In genomic region chr17:43791589-43791988, GRCh38 we compare ENCODE assay signal across 9 cellular contexts. TPM values are rescaled to one million over a fixed set of nuclear protein-coding genes. Genes with fewer than 3 reads are reported as not detected.
DNase-seq lines count a peak whose midpoint lies in the region; ATAC-seq and TF ChIP-seq lines count a peak whose summit lies in the region.
"Had no signal": no experiment of that assay in that cellular context is flagged by ENCODE, and none has a peak within 500 bp of the region (broad histone marks: within the 10 kb centered on the region; RNA-seq: fewer than 3 reads in every experiment).

No MANE protein-coding gene starts in this region.

- no peak overlapping the region for H4K91ac ChIP-seq in mesenchymal stem cell (ENCODE audit: low read length)

- 14% methylated on average over 3 of the region's 3 CpGs for WGBS in mesenchymal stem cell
- 6 to 12% (median 9%) methylated on average over 3 of the region's 3 CpGs for WGBS in stomach, 5 donors

- H3K9ac ChIP-seq in mesenchymal stem cell (ENCODE audit: low read length): no peak overlapping the region

- TF ChIP-seq POLR2A in stomach (IDR thresholded peaks at IDR 0.05): no peak

- no peak overlapping the region for H3K4ac ChIP-seq in mesenchymal stem cell (ENCODE audit: low read depth in 1 of 2, low read length in 2 of 2)

- H3K36me3 Mint-ChIP-seq in WTC11: no peaks in the 10 kb centered on the region; the same call in 1 of the 2 replicates

- peak; percentile 80 for ATAC-seq in WTC11
- no peak for ATAC-seq in HG02970 (IDR thresholded peaks at IDR 0.05; ENCODE audit: low FRiP score, unreplicated experiment)
- ATAC-seq in GM21529 (IDR thresholded peaks at IDR 0.05; ENCODE audit: unreplicated experiment): no peak
- no peak for ATAC-seq in GM21825 (IDR thresholded peaks at IDR 0.05; ENCODE audit: unreplicated experiment)

- H2BK12ac ChIP-seq in mesenchymal stem cell (ENCODE audit: low read length in 2 of 2): no peak overlapping the region

- H2AK5ac ChIP-seq in mesenchymal stem cell (ENCODE audit: low read length, severe bottlenecking): no peak overlapping the region

- no peak for TF ChIP-seq CTCF in WTC11 (IDR thresholded peaks at IDR 0.05)
- TF ChIP-seq CTCF in stomach (IDR thresholded peaks at IDR 0.05): no peak

- H3K36me3 ChIP-seq in mesenchymal stem cell (ENCODE audit: control insufficient read depth in 1 of 2, insufficient read depth in 2 of 2, low read depth in 1 of 2, low read length in 2 of 2): no peaks in the 10 kb centered on the region
- H3K36me3 ChIP-seq in stomach: no peaks in the 10 kb centered on the region

- H3K23ac ChIP-seq in mesenchymal stem cell (ENCODE audit: low read length in 2 of 2): no peak overlapping the region

- peak overlapping the region; percentile 32; the same call in 1 of the 2 replicates for H3K4me3 Mint-ChIP-seq in WTC11

- H2BK5ac ChIP-seq in mesenchymal stem cell (ENCODE audit: low read depth, low read length, poor library complexity, severe bottlenecking): no peak overlapping the region

- peaks cover 22% of the 10 kb centered on the region for H3K9me3 Mint-ChIP-seq in WTC11

- CTCF ChIA-PET in WTC11 (lab: Charles Lee): interaction anchor here (1.0 to 3.7 kb wide), 2 partner anchors 22 to 55 kb away, joined by 3 to 66 read pairs; partner anchors contain the start of gene CD300LG

- no peak overlapping the region for H3K14ac ChIP-seq in mesenchymal stem cell (ENCODE audit: low read length in 2 of 2)

- H3K18ac ChIP-seq in mesenchymal stem cell (ENCODE audit: low read depth in 1 of 2, low read length in 2 of 2): no peak overlapping the region

- H3K4me1 ChIP-seq in mesenchymal stem cell (ENCODE audit: control insufficient read depth, insufficient read depth, low read depth, low read length) (peaks cover 3% of the 10 kb centered on the region), stomach (no peaks in the 10 kb centered on the region)

- H3K27ac ChIP-seq in mesenchymal stem cell (ENCODE audit: low read length, poor library complexity, severe bottlenecking) (no peak overlapping the region), stomach (no peak overlapping the region)

- H2BK15ac ChIP-seq in mesenchymal stem cell (ENCODE audit: low read depth, poor library complexity, severe bottlenecking): no peak overlapping the region

- intact Hi-C loops in stomach (cut with DNase I; ENCODE audit: low total_unique reads): no loop called here

- DNase-seq in G401 (ENCODE audit: low spot score): peak; percentile 42
- DNase-seq in NCI-H1105 treated with DMSO at 0.1 percent for 48 hours (lab: John Stamatoyannopoulos, UW): peak; percentile 80
- no peak for DNase-seq in WTC11 (ENCODE audit: low spot score)
- peak; percentile 55 for DNase-seq in mesenchymal stem cell
- DNase-seq in stomach: no peak

- H3K4me2 ChIP-seq in mesenchymal stem cell (ENCODE audit: low read length, poor library complexity, severe bottlenecking): peak overlapping the region; percentile 39

- peaks cover 8% of the 10 kb centered on the region for H3K4me1 Mint-ChIP-seq in WTC11

- H3K27me3 Mint-ChIP-seq in WTC11 (ENCODE audit: low read depth): peaks cover 27% of the 10 kb centered on the region

- no peak overlapping the region for H4K8ac ChIP-seq in mesenchymal stem cell (ENCODE audit: low read length)

- no peaks in the 10 kb centered on the region for H3K79me1 ChIP-seq in mesenchymal stem cell (replicated peaks; ENCODE audit: low read length, poor library complexity, severe bottlenecking)

- TF ChIP-seq EP300 in stomach (IDR thresholded peaks at IDR 0.05): no peak

- POLR2A ChIA-PET in WTC11 (lab: Charles Lee): no interaction called here

- no peak overlapping the region for H2BK120ac ChIP-seq in mesenchymal stem cell (ENCODE audit: low read depth, low read length)

- H3K27ac Mint-ChIP-seq in WTC11: no peak overlapping the region

- H3K27me3 ChIP-seq in mesenchymal stem cell (ENCODE audit: control insufficient read depth in 1 of 2, insufficient read depth in 1 of 2, low read length in 2 of 2): no peaks in the 10 kb centered on the region
- H3K27me3 ChIP-seq in stomach: peaks cover 0 to 7% (median 0%) of the 10 kb centered on the region in 3 donors

- H3K4me3 ChIP-seq in mesenchymal stem cell (ENCODE audit: insufficient read depth in 1 of 2, low read depth in 1 of 2, low read length in 2 of 2) (peak overlapping the region in 1 of 2 experiments; percentile 29), stomach (no peak overlapping the region)

- H2AFZ ChIP-seq in mesenchymal stem cell (ENCODE audit: low read depth, low read length): no peak overlapping the region

- in situ Hi-C loops in G401 (cut with HindIII; ENCODE audit: low sequenced_read_pairs): no loop called here

- H3K9me3 ChIP-seq in mesenchymal stem cell (ENCODE audit: control insufficient read depth, low read length) (no peaks in the 10 kb centered on the region), stomach (no peaks in the 10 kb centered on the region)

TF ChIP-seq in WTC11, 78 proteins besides CTCF, POLR2A, EP300 and RAD21:
- TF ChIP-seq, protein P1, sequence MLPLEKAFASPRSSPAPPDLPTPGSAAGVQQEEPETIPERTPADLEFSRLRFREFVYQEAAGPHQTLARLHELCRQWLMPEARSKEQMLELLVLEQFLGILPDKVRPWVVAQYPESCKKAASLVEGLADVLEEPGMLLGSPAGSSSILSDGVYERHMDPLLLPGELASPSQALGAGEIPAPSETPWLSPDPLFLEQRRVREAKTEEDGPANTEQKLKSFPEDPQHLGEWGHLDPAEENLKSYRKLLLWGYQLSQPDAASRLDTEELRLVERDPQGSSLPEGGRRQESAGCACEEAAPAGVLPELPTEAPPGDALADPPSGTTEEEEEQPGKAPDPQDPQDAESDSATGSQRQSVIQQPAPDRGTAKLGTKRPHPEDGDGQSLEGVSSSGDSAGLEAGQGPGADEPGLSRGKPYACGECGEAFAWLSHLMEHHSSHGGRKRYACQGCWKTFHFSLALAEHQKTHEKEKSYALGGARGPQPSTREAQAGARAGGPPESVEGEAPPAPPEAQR (CRISPR knock-in tag; IDR thresholded peaks at IDR 0.05): no peak
- TF ChIP-seq GRHL2 (CRISPR knock-in tag; IDR thresholded peaks at IDR 0.05; ENCODE audit: insufficient replicate concordance, severe bottlenecking) (no peak), GTF2I (CRISPR knock-in tag; conservative IDR thresholded peaks at IDR 0.05) (no peak), ZNF416 (CRISPR knock-in tag; IDR thresholded peaks at IDR 0.05) (no peak), ESRRA (CRISPR knock-in tag; IDR thresholded peaks at IDR 0.05; ENCODE audit: borderline replicate concordance) (no peak), ZNF219 (CRISPR knock-in tag; IDR thresholded peaks at IDR 0.05; ENCODE audit: borderline replicate concordance) (no peak), SOX15 (CRISPR knock-in tag; IDR thresholded peaks at IDR 0.05) (no peak), JUN (CRISPR knock-in tag; IDR thresholded peaks at IDR 0.05) (no peak), GABPB1 (CRISPR knock-in tag; IDR thresholded peaks at IDR 0.05) (no peak), EMX1 (CRISPR knock-in tag; IDR thresholded peaks at IDR 0.05) (no peak), OVOL2 (CRISPR knock-in tag; IDR thresholded peaks at IDR 0.05; ENCODE audit: borderline replicate concordance) (no peak)
- TF ChIP-seq, protein P2, sequence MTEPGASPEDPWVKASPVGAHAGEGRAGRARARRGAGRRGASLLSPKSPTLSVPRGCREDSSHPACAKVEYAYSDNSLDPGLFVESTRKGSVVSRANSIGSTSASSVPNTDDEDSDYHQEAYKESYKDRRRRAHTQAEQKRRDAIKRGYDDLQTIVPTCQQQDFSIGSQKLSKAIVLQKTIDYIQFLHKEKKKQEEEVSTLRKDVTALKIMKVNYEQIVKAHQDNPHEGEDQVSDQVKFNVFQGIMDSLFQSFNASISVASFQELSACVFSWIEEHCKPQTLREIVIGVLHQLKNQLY (CRISPR knock-in tag; IDR thresholded peaks at IDR 0.05): no peak
- TF ChIP-seq, protein P3, sequence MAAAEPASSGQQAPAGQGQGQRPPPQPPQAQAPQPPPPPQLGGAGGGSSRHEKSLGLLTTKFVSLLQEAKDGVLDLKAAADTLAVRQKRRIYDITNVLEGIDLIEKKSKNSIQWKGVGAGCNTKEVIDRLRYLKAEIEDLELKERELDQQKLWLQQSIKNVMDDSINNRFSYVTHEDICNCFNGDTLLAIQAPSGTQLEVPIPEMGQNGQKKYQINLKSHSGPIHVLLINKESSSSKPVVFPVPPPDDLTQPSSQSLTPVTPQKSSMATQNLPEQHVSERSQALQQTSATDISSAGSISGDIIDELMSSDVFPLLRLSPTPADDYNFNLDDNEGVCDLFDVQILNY (CRISPR knock-in tag; IDR thresholded peaks at IDR 0.05): no peak

RNA-seq across cellular contexts. Expression of gene CFAP97D1, which starts 11.4 kb away (rescaled TPM):
- not detected in 2 replicates for total RNA-seq in G401 (2014; rRNA removed; shearing (Covaris generic))
- total RNA-seq in WTC11 (2021): 0.09 to 0.14 TPM (median 0.13 TPM) in 3 replicates
- polyA plus RNA-seq in mesenchymal stem cell (2013, experiment 1 of 2): 0.01 TPM
- 0.03 TPM for polyA plus RNA-seq in mesenchymal stem cell (2013, experiment 2 of 2)
- total RNA-seq in stomach: not detected
- not detected for polyA plus RNA-seq in stomach
- total RNA-seq: urinary bladder had no signal

RNA-seq across cellular contexts. Expression of gene DUSP3, which starts 12.8 kb away (rescaled TPM):
- 79.1 and 101 TPM in 2 replicates for total RNA-seq in G401 (2014; rRNA removed; shearing (Covaris generic))
- total RNA-seq in WTC11 (2021) (28.4 to 31.5 TPM (median 30.0 TPM) in 3 replicates), stomach (10 to 100 TPM; 33.0 to 97.8 (median 88.8) TPM)
- 118 TPM for polyA plus RNA-seq in mesenchymal stem cell (2013, experiment 1 of 2)
- polyA plus RNA-seq in mesenchymal stem cell (2013, experiment 2 of 2): 120 TPM
- polyA plus RNA-seq in stomach: 10 to 100 TPM; 49.8 to 62.3 (median 51.7) TPM

RNA-seq across cellular contexts. Expression of gene SOST, which starts 33.0 kb away (rescaled TPM):
- 59.3 and 74.0 TPM in 2 replicates for total RNA-seq in G401 (2014; rRNA removed; shearing (Covaris generic))
- total RNA-seq in WTC11 (2021) (0.07 to 0.25 TPM in 2 of 3 replicates, not detected in the other), stomach (not detected)
- polyA plus RNA-seq in mesenchymal stem cell (2013, experiment 1 of 2): 0.01 TPM
- not detected for polyA plus RNA-seq in mesenchymal stem cell (2013, experiment 2 of 2)
- not detected for polyA plus RNA-seq in stomach
- polyA plus RNA-seq: urinary bladder had no signal

RNA-seq across cellular contexts. Expression of gene MPP3, which starts 41.4 kb away (rescaled TPM):
- total RNA-seq in G401 (2014; rRNA removed; shearing (Covaris generic)): 2.1 and 2.2 TPM in 2 replicates
- total RNA-seq in WTC11 (2021): 9.2 to 11.3 TPM (median 10.3 TPM) in 3 replicates
- 3.1 TPM for polyA plus RNA-seq in mesenchymal stem cell (2013, experiment 1 of 2)
- 3.2 TPM for polyA plus RNA-seq in mesenchymal stem cell (2013, experiment 2 of 2)
- 10 to 100 TPM in 4 of 5 donors, 1 to 10 TPM in 1; 7.2 to 22.8 (median 17.4) TPM for total RNA-seq in stomach
- 1 to 10 TPM in 2 of 3 donors, under 1 TPM in 1; 0.31 to 9.3 (median 2.4) TPM for polyA plus RNA-seq in stomach

RNA-seq across cellular contexts. Expression of gene CD300LG, which starts 55.4 kb away (rescaled TPM):
- 0.31 TPM in 1 of 2 replicates, not detected in the other for total RNA-seq in G401 (2014; rRNA removed; shearing (Covaris generic))
- total RNA-seq in WTC11 (2021) (not detected in 3 replicates), stomach (1 to 10 TPM in 2 of 5 donors, under 1 TPM in 2, not detected in 1; 0.29 to 3.7 (median 1.5) TPM)
- polyA plus RNA-seq in mesenchymal stem cell (2013, experiment 1 of 2): not detected
- not detected for polyA plus RNA-seq in mesenchymal stem cell (2013, experiment 2 of 2)
- polyA plus RNA-seq in stomach: 1 to 10 TPM in 1 of 3 donors, under 1 TPM in 2; 0.37 to 1.1 (median 0.92) TPM

Comparison
In these comparisons a context has a peak if more than half of its experiments do, and no peak if none do; other contexts are left out.
1. DNase-seq: peak in G401 (single experiment), NCI-H1105 treated with DMSO at 0.1 percent for 48 hours (single experiment) and mesenchymal stem cell (single experiment); none in WTC11 (single experiment) and stomach (single experiment).
2. RNA of gene SOST, which starts 33.0 kb away (total RNA-seq): 59.3 to 74.0 TPM in G401; 0.07 to 0.25 TPM in WTC11 and not detected in stomach; every median in the first group is over 10 times any median in the second.